Comparison of ENCODE assay signal across 23 cellular contexts in the genomic region with DNA sequence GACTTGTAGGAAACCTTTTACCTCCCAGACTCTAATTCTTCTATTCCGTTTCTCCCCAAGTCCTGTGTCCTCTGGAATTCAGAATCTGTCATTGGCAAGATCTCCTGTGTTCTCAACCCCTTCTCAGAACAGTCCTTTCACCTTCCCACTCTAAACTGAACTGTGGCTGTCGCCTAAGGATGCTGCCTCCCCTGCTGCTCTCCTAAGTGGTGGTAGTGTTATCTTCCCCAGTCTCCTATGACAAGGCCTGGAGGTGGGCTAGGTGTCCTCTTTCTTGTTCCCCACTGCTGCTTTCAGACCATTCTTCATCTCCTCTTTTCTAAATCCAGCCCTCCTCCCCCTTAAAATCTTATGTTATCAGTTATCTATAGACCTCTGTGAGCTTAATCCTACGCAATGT.
"Had no signal": no experiment of that assay in that cellular context is flagged by ENCODE, and none has a peak within 500 bp of the region (broad histone marks: within the 10 kb centered on the region; RNA-seq: fewer than 3 reads in every experiment).

No MANE protein-coding gene starts in this region.

- H3K9me3 Mint-ChIP-seq: activated CD4-positive, alpha-beta memory T cell treated with anti-CD3 and anti-CD28 coated beads, Interleukin-2, amount 10 ng/mL, durations not matched to agents 7 days and 5 days; activated T-helper 17 cell treated with anti-CD3 and anti-CD28 coated beads, Interleukin-2, amount 50 U/mL, for 72 hours; central memory CD8-positive, alpha-beta T cell had no signal

- H3K27ac ChIP-seq: coronary artery, gastrocnemius medialis, heart right ventricle, skin epidermis, upper lobe of left lung had no signal

- DNase-seq: activated CD4-positive, alpha-beta memory T cell treated with anti-CD3 and anti-CD28 coated beads, Interleukin-2, amount 10 ng/mL, durations not matched to agents 7 days and 5 days; activated CD4-positive, alpha-beta T cell treated with anti-CD3 and anti-CD28 coated beads for 48 hours; activated CD4-positive, CD25-positive, alpha-beta regulatory T cell; activated CD8-positive, alpha-beta memory T cell treated with anti-CD3 and anti-CD28 coated beads, Interleukin-2, amount 10 ng/mL, durations not matched to agents 7 days and 5 days; activated naive CD4-positive, alpha-beta T cell; activated naive CD8-positive, alpha-beta T cell treated with anti-CD3 and anti-CD28 coated beads, Interleukin-2, amount 10 ng/mL, durations not matched to agents 7 days and 5 days; anterior cingulate cortex; gastrocnemius medialis; heart right ventricle; nephron progenitor cell; nucleus accumbens; posterior cingulate gyrus; stimulated activated CD4-positive, alpha-beta T cell treated with anti-CD3 and anti-CD28 coated beads, Interleukin-15, amount 100 ng/mL, for 24 hours; stimulated activated CD4-positive, alpha-beta T cell treated with anti-CD3 and anti-CD28 coated beads, Interleukin-4, amount 100 ng/mL, for 24 hours; T-helper 1 cell; T-helper 9 cell; upper lobe of left lung had no signal

- H3K27ac Mint-ChIP-seq: activated CD4-positive, alpha-beta memory T cell treated with anti-CD3 and anti-CD28 coated beads, Interleukin-2, amount 10 ng/mL, durations not matched to agents 7 days and 5 days; activated CD8-positive, alpha-beta memory T cell treated with anti-CD3 and anti-CD28 coated beads, Interleukin-2, amount 10 ng/mL, durations not matched to agents 7 days and 5 days; activated naive CD8-positive, alpha-beta T cell treated with anti-CD3 and anti-CD28 coated beads, Interleukin-2, amount 10 ng/mL, durations not matched to agents 7 days and 5 days; activated T-helper 17 cell treated with anti-CD3 and anti-CD28 coated beads, Interleukin-2, amount 50 U/mL, for 72 hours; memory B cell; nephron progenitor cell; stimulated activated effector memory CD8-positive, alpha-beta T cell treated with anti-CD3 and anti-CD28 coated beads, Interleukin-12 subunit alpha, Interleukin-12 subunit beta, amount 100 ng/mL, for 72 hours had no signal

- H3K36me3 Mint-ChIP-seq: activated CD8-positive, alpha-beta memory T cell treated with anti-CD3 and anti-CD28 coated beads, Interleukin-2, amount 10 ng/mL, durations not matched to agents 7 days and 5 days; memory B cell; stimulated activated effector memory CD8-positive, alpha-beta T cell treated with anti-CD3 and anti-CD28 coated beads, Interleukin-12 subunit alpha, Interleukin-12 subunit beta, amount 100 ng/mL, for 72 hours had no signal

- H3K27me3 Mint-ChIP-seq: activated CD4-positive, alpha-beta memory T cell treated with anti-CD3 and anti-CD28 coated beads, Interleukin-2, amount 10 ng/mL, durations not matched to agents 7 days and 5 days; activated CD8-positive, alpha-beta memory T cell treated with anti-CD3 and anti-CD28 coated beads, Interleukin-2, amount 10 ng/mL, durations not matched to agents 7 days and 5 days; activated naive CD8-positive, alpha-beta T cell treated with anti-CD3 and anti-CD28 coated beads, Interleukin-2, amount 10 ng/mL, durations not matched to agents 7 days and 5 days; activated T-helper 17 cell treated with anti-CD3 and anti-CD28 coated beads, Interleukin-2, amount 50 U/mL, for 72 hours; central memory CD8-positive, alpha-beta T cell; memory B cell had no signal

- ATAC-seq: activated CD8-positive, alpha-beta memory T cell treated with anti-CD3 and anti-CD28 coated beads, Interleukin-2, amount 10 ng/mL, durations not matched to agents 7 days and 5 days; activated T-helper 17 cell treated with anti-CD3 and anti-CD28 coated beads, Interleukin-2, amount 50 U/mL, for 72 hours; gastrocnemius medialis; heart right ventricle; stimulated activated effector memory CD8-positive, alpha-beta T cell treated with anti-CD3 and anti-CD28 coated beads, Interleukin-12 subunit alpha, Interleukin-12 subunit beta, amount 100 ng/mL, for 72 hours had no signal

- H3K36me3 ChIP-seq: gastrocnemius medialis, heart right ventricle, upper lobe of left lung had no signal

- H3K9me3 ChIP-seq: gastrocnemius medialis, upper lobe of left lung had no signal

- H3K27me3 ChIP-seq: gastrocnemius medialis, heart right ventricle, upper lobe of left lung had no signal

- H3K4me3 ChIP-seq: coronary artery, gastrocnemius medialis, heart right ventricle, skin epidermis, upper lobe of left lung had no signal

- H3K4me3 Mint-ChIP-seq: activated CD4-positive, alpha-beta memory T cell treated with anti-CD3 and anti-CD28 coated beads, Interleukin-2, amount 10 ng/mL, durations not matched to agents 7 days and 5 days; activated CD8-positive, alpha-beta memory T cell treated with anti-CD3 and anti-CD28 coated beads, Interleukin-2, amount 10 ng/mL, durations not matched to agents 7 days and 5 days; activated naive CD8-positive, alpha-beta T cell treated with anti-CD3 and anti-CD28 coated beads, Interleukin-2, amount 10 ng/mL, durations not matched to agents 7 days and 5 days; activated T-helper 17 cell treated with anti-CD3 and anti-CD28 coated beads, Interleukin-2, amount 50 U/mL, for 72 hours; central memory CD8-positive, alpha-beta T cell; memory B cell; nephron progenitor cell; stimulated activated effector memory CD8-positive, alpha-beta T cell treated with anti-CD3 and anti-CD28 coated beads, Interleukin-12 subunit alpha, Interleukin-12 subunit beta, amount 100 ng/mL, for 72 hours had no signal
